8 cellular contexts compared by ENCODE assay signal in the genomic region with DNA sequence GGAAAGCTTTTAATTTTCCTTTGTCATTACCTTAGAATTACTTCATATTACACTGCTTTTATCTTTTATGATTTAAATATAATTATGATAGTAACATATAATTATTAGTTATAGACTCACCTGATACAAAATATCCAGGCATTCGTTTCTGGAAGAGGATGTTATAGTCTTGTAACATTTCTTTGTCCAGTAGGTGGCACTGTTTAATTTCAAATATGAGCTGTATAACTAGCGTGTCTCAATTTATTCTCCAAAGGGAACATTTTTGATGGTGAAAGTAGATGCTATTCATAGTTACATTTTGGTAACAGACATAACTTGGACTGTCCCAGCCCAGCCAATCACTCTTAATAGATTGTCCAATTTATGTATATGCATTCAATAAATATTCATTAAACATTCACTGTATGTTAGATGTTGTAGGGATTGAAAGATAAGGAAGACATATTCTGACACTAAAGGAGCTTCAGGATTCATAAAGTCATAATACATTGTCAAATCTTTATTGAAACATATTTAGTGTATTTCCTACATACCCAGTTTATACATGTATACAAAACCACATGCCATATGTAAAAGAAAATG. TPM values are rescaled to one million over a fixed set of nuclear protein-coding genes. Genes with fewer than 3 reads are reported as not detected.
DNase-seq lines count a peak whose midpoint lies in the region; ATAC-seq, FAIRE-seq and TF ChIP-seq lines count a peak whose summit lies in the region.

No MANE protein-coding gene starts in this region.

- H3K4me2 ChIP-seq in H1 (ENCODE audit: insufficient read depth in 1 of 2, low read depth in 2 of 2, low read length in 2 of 2) = no peak overlapping the region

- H3K4me3 Mint-ChIP-seq in mesothelial cell of epicardium = no peak overlapping the region

- no peak overlapping the region for H2BK12ac ChIP-seq in H1 (ENCODE audit: low read depth, low read length)

- ATAC-seq in GM21367 (IDR thresholded peaks at IDR 0.05; ENCODE audit: unreplicated experiment) (peak; percentile 76), HG03457 (IDR thresholded peaks at IDR 0.05; ENCODE audit: unreplicated experiment) (no peak)

- H3K23ac ChIP-seq in H1 (ENCODE audit: insufficient read length) = no peak overlapping the region

- no peaks in the 10 kb centered on the region for H3K36me3 ChIP-seq in H1 (ENCODE audit: control insufficient read depth in 2 of 4, insufficient read depth in 4 of 4, low read length in 3 of 4)

- H3K79me1 ChIP-seq in H1 (ENCODE audit: low read depth, low read length) = no peaks in the 10 kb centered on the region

- no peak overlapping the region for H2BK15ac ChIP-seq in H1 (ENCODE audit: low read length)

- H3K27me3 ChIP-seq in H1 (replicated peaks in 1 of 4; ENCODE audit: control insufficient read depth in 3 of 4, extremely low read depth in 1 of 4, insufficient read depth in 3 of 4, low read length in 3 of 4) = no peaks in the 10 kb centered on the region

- peaks cover 6% of the 10 kb centered on the region for H3K27me3 Mint-ChIP-seq in mesothelial cell of epicardium (ENCODE audit: low read depth)

- H3K14ac ChIP-seq in H1 (ENCODE audit: insufficient read length) = no peak overlapping the region

- no peak overlapping the region for H2AFZ ChIP-seq in H1 (ENCODE audit: low read length)

- H2BK120ac ChIP-seq in H1 (replicated peaks; ENCODE audit: low read depth, low read length) = no peak overlapping the region

- H3K79me2 ChIP-seq in H1 (ENCODE audit: control insufficient read depth in 1 of 2, insufficient read depth in 2 of 2, low read length in 2 of 2) = no peaks in the 10 kb centered on the region

- no peak overlapping the region for H3K4ac ChIP-seq in H1 (replicated peaks; ENCODE audit: insufficient read length, low read depth, low read length)

- no peak overlapping the region for H2BK20ac ChIP-seq in H1 (ENCODE audit: low read length)

- H3K27ac ChIP-seq in H1 (ENCODE audit: low read depth, low read length) = no peak overlapping the region

- H3K18ac ChIP-seq in H1 (ENCODE audit: extremely low read depth, low read length) = no peak overlapping the region

- H3K23me2 ChIP-seq in H1 (ENCODE audit: low read depth, low read length) = no peaks in the 10 kb centered on the region

- WGBS in H1 (ENCODE audit: extremely low coverage in 1 of 2, insufficient coverage in 1 of 2, insufficient read length in 1 of 2, insufficient replicate concordance in 2 of 2, low coverage in 1 of 2, low lambda C conversion rate in 2 of 2, missing lambda C conversion rate in 1 of 2), 2 experiments = 37% methylated on average over 2 of the region's 2 CpGs; no CpG with 5 or more reads in 1 of the 2 experiments

- peak in 2 of 3 experiments; percentile 20 to 24; a peak in 2 of 4 replicates for TF ChIP-seq CTCF in H1 (IDR thresholded peaks at IDR 0.05; ENCODE audit: control extremely low read depth in 1 of 3, insufficient read depth in 1 of 3, low read depth in 1 of 3, low read length in 3 of 3)
- TF ChIP-seq CTCF in mesothelial cell of epicardium (IDR thresholded peaks at IDR 0.05; ENCODE audit: unreplicated experiment) = peak; percentile 90

- DNase-seq in DMS153 (lab: John Stamatoyannopoulos, UW) (peak; percentile 56), HS-5 (ENCODE audit: low read depth) (peak; percentile 49), RCC 7860 (ENCODE audit: low spot score) (peak; percentile 49), H1 (ENCODE audit: low read depth in 1 of 2, low spot score in 2 of 2) (no peak), mesothelial cell of epicardium (ENCODE audit: low spot score in 2 of 2, unreplicated experiment in 2 of 2) (no peak)
- DNase-seq in activated CD4-positive, alpha-beta T cell treated with anti-CD3 and anti-CD28 coated beads for 1 hour = no peak

- no peaks in the 10 kb centered on the region for H3K9me3 Mint-ChIP-seq in mesothelial cell of epicardium

- H4K5ac ChIP-seq in H1 (ENCODE audit: insufficient read length, low read depth, low read length) = no peak overlapping the region

- H4K91ac ChIP-seq in H1 (replicated peaks; ENCODE audit: insufficient read length, low read length) = no peak overlapping the region

- H3K27ac Mint-ChIP-seq in mesothelial cell of epicardium = no peak overlapping the region

- no peak overlapping the region for H4K8ac ChIP-seq in H1 (ENCODE audit: extremely low read depth, insufficient read depth, low read length)

- no peaks in the 10 kb centered on the region for H3K4me1 Mint-ChIP-seq in mesothelial cell of epicardium

- H3K4me1 ChIP-seq in H1 (replicated peaks in 1 of 4; ENCODE audit: control insufficient read depth in 3 of 4, insufficient read depth in 4 of 4, low read length in 3 of 4) = no peaks in the 10 kb centered on the region

- no peaks in the 10 kb centered on the region for H3K9me3 ChIP-seq in H1 (ENCODE audit: insufficient read depth in 2 of 2, low read depth in 1 of 2, low read length in 1 of 2)

- H2BK5ac ChIP-seq in H1 (ENCODE audit: low read depth, low read length) = no peak overlapping the region

- no peaks in the 10 kb centered on the region for H4K20me1 ChIP-seq in H1 (replicated peaks in 1 of 2; ENCODE audit: control insufficient read depth in 1 of 2, insufficient read depth in 2 of 2, low read length in 2 of 2)

- TF ChIP-seq POLR2A in H1 (IDR thresholded peaks at IDR 0.05; ENCODE audit: control extremely low read depth in 1 of 2, low read depth in 2 of 2, low read length in 2 of 2) = no peak

- no peak overlapping the region for H3K4me3 ChIP-seq in H1 (ENCODE audit: extremely low read depth in 1 of 4, insufficient read depth in 2 of 4, low read depth in 3 of 4, low read length in 4 of 4)

- CTCF ChIA-PET in H1 (lab: Charles Lee; ENCODE audit: partially characterized antibody) = interaction anchor here (0.6 to 3.2 kb wide), 31 partner anchors 9 to 791 kb away, joined by 3 to 20 read pairs (median 4); a partner anchor contains a TSS

- no peak overlapping the region for H3K9ac ChIP-seq in H1 (replicated peaks in 1 of 4; ENCODE audit: extremely low read depth in 1 of 4, low read depth in 3 of 4, low read length in 3 of 4)

- H3K36me3 Mint-ChIP-seq in mesothelial cell of epicardium = no peaks in the 10 kb centered on the region

- no peak for TF ChIP-seq EP300 in H1 (IDR thresholded peaks at IDR 0.05; ENCODE audit: borderline replicate concordance in 1 of 2, low read depth in 2 of 2, low read length in 2 of 2)

- TF ChIP-seq RAD21 in H1 (IDR thresholded peaks at IDR 0.05 in 1 of 2, conservative IDR thresholded peaks at IDR 0.05 in 1 of 2; ENCODE audit: low read depth in 2 of 2, low read length in 2 of 2) = peak; percentile 56 to 61

- H2AK5ac ChIP-seq in H1 (ENCODE audit: low read depth, low read length) = no peak overlapping the region

- no peak overlapping the region for H3K56ac ChIP-seq in H1 (replicated peaks; ENCODE audit: insufficient read length, low read depth, low read length)

- POLR2A ChIA-PET in H1 (lab: Charles Lee; ENCODE audit: partially characterized antibody) = no interaction called here

- FAIRE-seq in RCC 7860 (lab: Jason Lieb, UNC) = peak; percentile 93
- no peak for FAIRE-seq in H1 (lab: Jason Lieb, UNC)

TF ChIP-seq in H1, 55 proteins besides CTCF, POLR2A, EP300 and RAD21:
- no peak for TF ChIP-seq SP2 (IDR thresholded peaks at IDR 0.05; ENCODE audit: low read length)
- TF ChIP-seq NANOG (IDR thresholded peaks at IDR 0.05; ENCODE audit: insufficient read depth, low read depth, low read length, poor library complexity, severe bottlenecking) = no peak
- TF ChIP-seq CREB1 (IDR thresholded peaks at IDR 0.05) = no peak
- TF ChIP-seq TAF7 (optimal IDR thresholded peaks at IDR 0.05; ENCODE audit: borderline replicate concordance, low read depth, low read length) = no peak
- TF ChIP-seq KDM5A (IDR thresholded peaks at IDR 0.05; ENCODE audit: low read length) = no peak
- no peak for TF ChIP-seq EZH2 (IDR thresholded peaks at IDR 0.05; ENCODE audit: low read depth, low read length, severe bottlenecking)
- no peak for TF ChIP-seq CHD2 (IDR thresholded peaks at IDR 0.05; ENCODE audit: low read length)
- TF ChIP-seq SP4 (IDR thresholded peaks at IDR 0.05; ENCODE audit: low read length) = no peak
- TF ChIP-seq RBBP5 (IDR thresholded peaks at IDR 0.05; ENCODE audit: borderline replicate concordance, low read depth, low read length) = no peak
- no peak for TF ChIP-seq GTF2F1 (IDR thresholded peaks at IDR 0.05; ENCODE audit: borderline replicate concordance, low read depth, low read length)
- no peak for TF ChIP-seq EGR1 (IDR thresholded peaks at IDR 0.05; ENCODE audit: borderline replicate concordance, low read depth, low read length)
- TF ChIP-seq RNF2 (IDR thresholded peaks at IDR 0.05; ENCODE audit: borderline replicate concordance, low read depth, low read length, missing control alignments, poor library complexity, severe bottlenecking) = no peak

RNA-seq across cellular contexts. Expression of a gene that starts 19.2 kb away (rescaled TPM):
- 0.84 and 1.4 TPM in 2 replicates for total RNA-seq in H1 (2021; fragmentation: NEBNext Ultra II Directional; extraction: Animal tissue kit (Norgen Biotek cat#: 25700))
- 0.24 and 0.44 TPM in 2 replicates for polyA plus RNA-seq in H1 (2011; rRNA removed)
- polyA plus RNA-seq in H1 (2011; cell fraction: cytosol; rRNA removed) = 0.63 TPM
- polyA plus RNA-seq in H1 (2011; cell fraction: nucleus; rRNA removed) = 0.16 TPM
- 0.50 to 1.1 TPM (median 0.73 TPM) in 4 replicates for polyA plus RNA-seq in H1 (2012, experiment 1 of 2)
- polyA plus RNA-seq in H1 (2012, experiment 2 of 2) = 0.09 TPM
- 0.47 TPM for polyA plus RNA-seq in H1 (2013, experiment 1 of 2)
- polyA plus RNA-seq in H1 (2013, experiment 2 of 2) = 0.44 TPM
- 0.46 and 0.73 TPM in 2 replicates for polyA minus RNA-seq in H1 (2011; rRNA and poly(A)+ RNA removed)
- not detected for polyA minus RNA-seq in H1 (2011; cell fraction: cytosol; rRNA and poly(A)+ RNA removed)
- 1.8 TPM for polyA minus RNA-seq in H1 (2011; cell fraction: nucleus; rRNA and poly(A)+ RNA removed)
- total RNA-seq in mesothelial cell of epicardium = not detected in 3 replicates

Comparison
In these comparisons a context has a peak if more than half of its experiments do, and no peak if none do; other contexts are left out.
1. DNase-seq: peak in DMS153 (single experiment), HS-5 (single experiment) and RCC 7860 (single experiment); none in H1 (0 of 2), mesothelial cell of epicardium (0 of 2) and activated CD4-positive, alpha-beta T cell treated with anti-CD3 and anti-CD28 coated beads for 1 hour (single experiment).